Comparison of ENCODE assay signal across 15 cellular contexts in genomic region chr3:1616715-1617114, GRCh38.
"Had no signal": no experiment of that assay in that cellular context is flagged by ENCODE, and none has a peak within 500 bp of the region (broad histone marks: within the 10 kb centered on the region; RNA-seq: fewer than 3 reads in every experiment).

No MANE protein-coding gene starts in this region.

- ATAC-seq: activated T-cell treated with anti-CD3 and anti-CD28 coated beads, Interleukin-2, amount 50 U/mL, for 72 hours; foreskin keratinocyte; left cardiac atrium; lower lobe of right lung; natural killer cell treated with Interleukin-12 subunit alpha and Interleukin-12 subunit beta and Interleukin-15 and Interleukin-18, amount 100 ng/mL, for 72 hours had no signal

- DNase-seq: activated CD4-positive, alpha-beta T cell treated with anti-CD3 and anti-CD28 coated beads, Interleukin-2, amount 50 U/mL, for 4 hours; activated effector memory CD4-positive, alpha-beta T cell treated with anti-CD3 and anti-CD28 coated beads, Interleukin-2, amount 50 U/mL, for 16 hours; activated naive CD4-positive, alpha-beta T cell treated with anti-CD3 and anti-CD28 coated beads, Interleukin-2, amount 50 U/mL, for 16 hours; activated T-cell treated with anti-CD3 and anti-CD28 coated beads, Interleukin-2, amount 50 U/mL, for 72 hours; foreskin keratinocyte; hippocampal formation; left cardiac atrium; lower lobe of right lung; stimulated activated CD8-positive, alpha-beta memory T cell treated with anti-CD3 and anti-CD28 coated beads, Interleukin-4, amount 100 ng/mL, for 48 hours; stimulated activated naive CD4-positive, alpha-beta T cell treated with Interleukin-2 at 50 U/mL for 16 hours; thyroid gland had no signal

- H3K27ac ChIP-seq: ascending aorta, coronary artery, foreskin keratinocyte, lower lobe of right lung, neutrophil, thyroid gland had no signal
